9 cellular contexts compared by ENCODE assay signal in the genomic region with DNA sequence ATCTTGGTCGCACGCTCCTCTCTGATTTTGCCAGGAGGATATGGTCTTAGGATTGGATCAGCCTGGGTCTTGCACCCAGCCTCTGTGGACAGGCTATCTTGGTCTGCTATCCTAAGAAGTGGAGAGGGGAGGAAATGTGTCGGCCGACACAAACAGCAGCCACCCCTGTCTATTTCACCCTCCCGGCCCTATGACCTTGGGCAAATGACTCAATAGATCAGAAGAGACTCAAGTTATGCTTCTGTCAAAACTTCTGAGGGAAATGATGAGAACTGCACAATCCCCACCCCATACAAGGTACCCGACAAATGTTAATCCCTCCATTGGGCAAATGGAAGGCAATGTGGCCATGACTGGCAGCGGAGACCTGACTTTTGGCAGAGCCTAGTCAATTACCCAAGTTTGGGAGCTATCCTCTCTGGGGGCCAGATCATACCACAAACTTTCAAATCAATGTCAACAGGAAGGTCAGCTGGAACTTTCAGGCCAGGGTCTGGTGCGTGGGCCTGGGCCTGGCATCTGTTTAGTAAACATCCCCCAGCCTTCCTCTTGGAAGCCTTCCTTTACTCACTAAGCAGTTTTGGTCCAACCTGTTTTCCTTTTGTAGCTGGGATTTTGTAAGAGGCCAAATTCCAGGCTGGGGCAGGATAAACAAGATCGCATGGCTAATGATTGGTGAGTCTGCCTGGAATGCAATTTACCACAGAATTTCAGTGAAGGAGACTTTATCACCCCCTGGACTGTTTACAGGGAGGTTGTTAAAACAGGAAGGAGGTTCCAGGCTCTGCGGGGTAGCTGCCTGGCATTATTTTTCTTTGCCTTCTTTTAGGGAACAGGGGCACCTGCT.
A peak's percentile ranks its signal among the peaks of the same experiment; 100 is the strongest.
DNase-seq lines count a peak whose midpoint lies in the region; ATAC-seq and TF ChIP-seq lines count a peak whose summit lies in the region.
"Had no signal": no experiment of that assay in that cellular context is flagged by ENCODE, and none has a peak within 500 bp of the region (broad histone marks: within the 10 kb centered on the region; RNA-seq: fewer than 3 reads in every experiment).

No MANE protein-coding gene starts in this region.

- in situ Hi-C loops in transverse colon (cut with MboI; ENCODE audit: low pct_ligation_motif_present in 1 of 4, low pct_unique_long_range_greater_than_20kb in 1 of 4, low sequenced_read_pairs in 3 of 4): no loop called here

- H3K4me1 ChIP-seq in left lung (peaks cover 5 to 20% of the 10 kb centered on the region in 2 donors), transverse colon (peaks cover 0 to 10% (median 5%) of the 10 kb centered on the region in 4 donors), sigmoid colon (no peaks in the 10 kb centered on the region), gastroesophageal sphincter (peaks cover 0 to 6% (median 0%) of the 10 kb centered on the region in 3 donors)

- H3K9me3 ChIP-seq in left lung (no peaks in the 10 kb centered on the region), transverse colon (peaks cover 0 to 4% of the 10 kb centered on the region in 2 donors), sigmoid colon (no peaks in the 10 kb centered on the region), gastroesophageal sphincter (peaks cover 0 to 13% (median 0%) of the 10 kb centered on the region in 3 donors)

- peaks cover 8% of the 10 kb centered on the region for H3K9me3 Mint-ChIP-seq in MCF 10A (ENCODE audit: unreplicated experiment)
- peaks cover 0 to 5% of the 10 kb centered on the region in 2 donors for H3K9me3 Mint-ChIP-seq in effector memory CD8-positive, alpha-beta T cell

- TF ChIP-seq POLR2A in transverse colon (IDR thresholded peaks at IDR 0.05) (no peak), sigmoid colon (IDR thresholded peaks at IDR 0.05) (no peak), gastroesophageal sphincter (IDR thresholded peaks at IDR 0.05) (no peak)

- no TSS peak for BruUV-seq in MCF 10A (replicated peaks; lab: Mats Ljungman, UMichigan)

- no peaks in the 10 kb centered on the region for H3K27me3 ChIP-seq in left lung
- H3K27me3 ChIP-seq in transverse colon: no peaks in the 10 kb centered on the region
- no peaks in the 10 kb centered on the region for H3K27me3 ChIP-seq in sigmoid colon
- no peaks in the 10 kb centered on the region for H3K27me3 ChIP-seq in gastroesophageal sphincter

- H3K36me3 ChIP-seq in left lung: no peaks in the 10 kb centered on the region
- no peaks in the 10 kb centered on the region for H3K36me3 ChIP-seq in transverse colon
- H3K36me3 ChIP-seq in sigmoid colon: no peaks in the 10 kb centered on the region
- no peaks in the 10 kb centered on the region for H3K36me3 ChIP-seq in gastroesophageal sphincter

- TF ChIP-seq CTCF in MCF 10A (IDR thresholded peaks at IDR 0.05; ENCODE audit: unreplicated experiment) (no peak), left lung (IDR thresholded peaks at IDR 0.05) (no peak), transverse colon (IDR thresholded peaks at IDR 0.05) (no peak), sigmoid colon (IDR thresholded peaks at IDR 0.05) (no peak), gastroesophageal sphincter (IDR thresholded peaks at IDR 0.05) (no peak)

- WGBS in transverse colon (ENCODE audit: low coverage in 1 of 2), 2 donors: 25 to 71% methylated on average over 1 to 10 of the region's 10 CpGs
- WGBS in sigmoid colon, 2 donors: 62 to 74% methylated on average over 10 of the region's 10 CpGs
- 55 to 83% methylated on average over 4 to 7 of the region's 10 CpGs for WGBS in gastroesophageal sphincter (ENCODE audit: low coverage in 1 of 2), 2 donors

- H3K27ac Mint-ChIP-seq in MCF 10A (ENCODE audit: low read depth, unreplicated experiment): peak overlapping the region; percentile 83
- no peak overlapping the region for H3K27ac Mint-ChIP-seq in effector memory CD8-positive, alpha-beta T cell

- H3K27ac ChIP-seq in left lung: peak overlapping the region; percentile 1 to 48
- H3K27ac ChIP-seq in transverse colon: peak overlapping the region; percentile 14 to 57 (median 44)
- H3K27ac ChIP-seq in sigmoid colon: no peak overlapping the region
- no peak overlapping the region for H3K27ac ChIP-seq in gastroesophageal sphincter

- intact Hi-C loops in MCF 10A (cut with micrococcal nuclease): no loop called here
- intact Hi-C loops in left lung (cut with DNase I): no loop called here
- intact Hi-C loops in transverse colon (cut with DNase I; ENCODE audit: low total_unique reads): no loop called here
- intact Hi-C loops in sigmoid colon (cut with DNase I): no loop called here

- H3K4me1 Mint-ChIP-seq in MCF 10A (ENCODE audit: insufficient read depth, unreplicated experiment): peaks cover 34% of the 10 kb centered on the region
- peaks cover 3 to 7% of the 10 kb centered on the region in 2 donors for H3K4me1 Mint-ChIP-seq in effector memory CD8-positive, alpha-beta T cell (ENCODE audit: low read depth in 2 of 2)

- CTCF ChIA-PET in MCF 10A (lab: Yijun Ruan, JAX): interaction anchor here (0.6 to 1.7 kb wide), 7 partner anchors 18 to 622 kb away, joined by 3 to 4 read pairs (median 4); no protein-coding TSS in a partner anchor

- no peaks in the 10 kb centered on the region for H3K27me3 Mint-ChIP-seq in MCF 10A (ENCODE audit: insufficient read depth, unreplicated experiment)
- H3K27me3 Mint-ChIP-seq in effector memory CD8-positive, alpha-beta T cell: peaks cover 0 to 11% of the 10 kb centered on the region in 2 donors

- ATAC-seq in left lung (peak; percentile 80), gastroesophageal sphincter (no peak)
- ATAC-seq in effector memory CD8-positive, alpha-beta T cell (replicated peaks): no peak

- DNase-seq in HuH-7.5 (ENCODE audit: low spot score): peak; percentile 67
- peak; percentile 94 for DNase-seq in MCF 10A (ENCODE audit: unreplicated experiment)
- no peak for DNase-seq in left lung
- peak; percentile 52 for DNase-seq in transverse colon
- DNase-seq in sigmoid colon: no peak
- no peak for DNase-seq in NCI-H128 (lab: John Stamatoyannopoulos, UW; ENCODE audit: unreplicated experiment)
- no peak for DNase-seq in effector memory CD8-positive, alpha-beta T cell
- DNase-seq: NCI-H446 had no signal

- H3K4me3 Mint-ChIP-seq in MCF 10A (ENCODE audit: unreplicated experiment): no peak overlapping the region
- no peak overlapping the region for H3K4me3 Mint-ChIP-seq in effector memory CD8-positive, alpha-beta T cell

- H3K4me3 ChIP-seq in left lung (no peak overlapping the region), transverse colon (no peak overlapping the region), sigmoid colon (no peak overlapping the region), gastroesophageal sphincter (no peak overlapping the region)

- TF ChIP-seq EP300 in transverse colon (IDR thresholded peaks at IDR 0.05; ENCODE audit: low read depth): no peak
- TF ChIP-seq EP300 in sigmoid colon (IDR thresholded peaks at IDR 0.05): no peak
- no peak for TF ChIP-seq EP300 in gastroesophageal sphincter (IDR thresholded peaks at IDR 0.05)

- POLR2A ChIA-PET in MCF 10A (lab: Yijun Ruan, JAX): interaction anchor here (0.6 to 2.5 kb wide), 24 partner anchors 9 to 840 kb away, joined by 3 to 17 read pairs (median 4); a partner anchor contains a TSS

- H3K36me3 Mint-ChIP-seq in MCF 10A (ENCODE audit: insufficient read depth, unreplicated experiment): no peaks in the 10 kb centered on the region
- no peaks in the 10 kb centered on the region for H3K36me3 Mint-ChIP-seq in effector memory CD8-positive, alpha-beta T cell (ENCODE audit: insufficient read depth)

Comparison
In these comparisons a context has a peak if more than half of its experiments do, and no peak if none do; other contexts are left out.
1. DNase-seq: peak in HuH-7.5 (single experiment), MCF 10A (single experiment) and transverse colon (single experiment); none in left lung (0 of 2), sigmoid colon (single experiment), NCI-H128 (single experiment) and effector memory CD8-positive, alpha-beta T cell (0 of 3).
2. H3K27ac ChIP-seq: peak in left lung (2 of 2) and transverse colon (4 of 4); none in sigmoid colon (0 of 4) and gastroesophageal sphincter (0 of 4).